In the genomic region with DNA sequence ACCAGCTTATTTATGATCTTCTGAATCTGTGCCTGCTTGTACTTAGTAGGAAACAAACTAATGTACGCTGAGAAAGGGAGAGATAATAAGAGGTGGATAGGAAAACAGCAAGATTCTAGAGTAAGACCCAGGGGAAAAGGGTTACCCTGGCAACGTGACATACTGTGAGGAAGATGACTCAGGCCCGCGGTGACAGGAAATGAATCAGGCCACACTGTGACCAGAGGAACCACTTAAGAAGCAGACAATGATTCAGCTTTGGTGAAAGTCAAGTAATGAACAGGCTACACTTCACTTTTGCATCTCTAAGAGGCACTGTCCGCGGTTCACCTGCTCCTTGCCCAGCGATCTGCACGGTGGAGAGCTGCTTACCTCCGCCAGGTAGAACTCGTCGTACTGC, we compare ENCODE assay signal across 8 cellular contexts.
DNase-seq lines count a peak whose midpoint lies in the region; ATAC-seq lines count a peak whose summit lies in the region.

No MANE protein-coding gene starts in this region.

- H3K27ac Mint-ChIP-seq in immature natural killer cell: no peak overlapping the region

- no peaks in the 10 kb centered on the region for H3K36me3 Mint-ChIP-seq in immature natural killer cell

- peak; percentile 10 to 22 for DNase-seq in activated CD4-positive, alpha-beta T cell treated with anti-CD3 and anti-CD28 coated beads for 24 hours (ENCODE audit: low read depth in 2 of 2)
- no peak for DNase-seq in activated CD4-positive, alpha-beta T cell treated with anti-CD3 and anti-CD28 coated beads, Interleukin-2, amount 50 U/mL, for 1 hour
- DNase-seq in MV-4-11 (lab: John Stamatoyannopoulos, UW) (peak; percentile 97), lung microvascular endothelial cell (ENCODE audit: low read depth in 2 of 2) (peak; percentile 48 to 93), immature natural killer cell (no peak), dedifferentiated amniotic fluid mesenchymal stem cell (ENCODE audit: extremely low spot score) (no peak)
- peak; percentile 7 to 32 (median 27) for DNase-seq in activated CD8-positive, alpha-beta memory T cell treated with anti-CD3 and anti-CD28 coated beads for 48 hours (ENCODE audit: low read depth in 2 of 3, low spot score in 2 of 3)

- no peaks in the 10 kb centered on the region for H3K4me1 Mint-ChIP-seq in immature natural killer cell

- ATAC-seq in HG02610 (IDR thresholded peaks at IDR 0.05; ENCODE audit: unreplicated experiment): peak; percentile 100

- no peaks in the 10 kb centered on the region for H3K27me3 Mint-ChIP-seq in immature natural killer cell (ENCODE audit: low read depth in 3 of 3)

- H3K4me3 Mint-ChIP-seq in immature natural killer cell: no peak overlapping the region

- peaks cover 0 to 22% (median 4%) of the 10 kb centered on the region in 6 donors for H3K9me3 Mint-ChIP-seq in immature natural killer cell

Comparison
In these comparisons a context has a peak if more than half of its experiments do, and no peak if none do; other contexts are left out.
1. DNase-seq: peak in activated CD4-positive, alpha-beta T cell treated with anti-CD3 and anti-CD28 coated beads for 24 hours (2 of 2), MV-4-11 (single experiment), activated CD8-positive, alpha-beta memory T cell treated with anti-CD3 and anti-CD28 coated beads for 48 hours (3 of 3) and lung microvascular endothelial cell (2 of 2); none in activated CD4-positive, alpha-beta T cell treated with anti-CD3 and anti-CD28 coated beads, Interleukin-2, amount 50 U/mL, for 1 hour (single experiment), immature natural killer cell (0 of 3) and dedifferentiated amniotic fluid mesenchymal stem cell (single experiment).